In genomic region chr1:13802782-13803545, GRCh38 we compare ENCODE assay signal across 24 cellular contexts.
"Had no signal": no experiment of that assay in that cellular context is flagged by ENCODE, and none has a peak within 500 bp of the region (broad histone marks: within the 10 kb centered on the region; RNA-seq: fewer than 3 reads in every experiment).

No MANE protein-coding gene starts in this region.

- H3K9me3 Mint-ChIP-seq: activated naive CD8-positive, alpha-beta T cell treated with anti-CD3 and anti-CD28 coated beads for 36 hours; activated T-cell treated with anti-CD3 and anti-CD28 coated beads, Interleukin-2, amount 50 U/mL, for 4 hours; central memory CD8-positive, alpha-beta T cell; neural crest cell had no signal

- H3K27me3 ChIP-seq: breast epithelium, esophagus squamous epithelium, gastrocnemius medialis, upper lobe of right lung had no signal

- H3K9me3 ChIP-seq: breast epithelium, esophagus squamous epithelium, gastrocnemius medialis, upper lobe of right lung had no signal

- H3K4me3 Mint-ChIP-seq: activated naive CD8-positive, alpha-beta T cell treated with anti-CD3 and anti-CD28 coated beads for 36 hours; activated T-cell treated with anti-CD3 and anti-CD28 coated beads, Interleukin-2, amount 50 U/mL, for 4 hours; central memory CD8-positive, alpha-beta T cell; neural crest cell had no signal

- H3K36me3 Mint-ChIP-seq: activated naive CD8-positive, alpha-beta T cell treated with anti-CD3 and anti-CD28 coated beads for 36 hours had no signal

- ATAC-seq: activated T-cell treated with anti-CD3 and anti-CD28 coated beads, Interleukin-2, amount 50 U/mL, for 4 hours; gastrocnemius medialis; left ventricle myocardium superior; sciatic nerve; stimulated activated naive CD8-positive, alpha-beta T cell treated with anti-CD3 and anti-CD28 coated beads, Interleukin-15, Interleukin-2, amounts not matched to agents 100 U/mL and 50 U/mL, for 24 hours had no signal

- H3K27me3 Mint-ChIP-seq: activated naive CD8-positive, alpha-beta T cell treated with anti-CD3 and anti-CD28 coated beads for 36 hours; central memory CD8-positive, alpha-beta T cell had no signal

- DNase-seq: activated CD4-positive, alpha-beta T cell treated with anti-CD3 and anti-CD28 coated beads for 1 hour; activated CD4-positive, alpha-beta T cell treated with anti-CD3 and anti-CD28 coated beads, Interleukin-2, amount 50 U/mL, for 1 hour; activated CD8-positive, alpha-beta memory T cell treated with anti-CD3 and anti-CD28 coated beads for 24 hours; activated CD8-positive, alpha-beta memory T cell treated with anti-CD3 and anti-CD28 coated beads, Interleukin-2, amount 50 U/mL, for 4 hours; activated effector memory CD4-positive, alpha-beta T cell treated with anti-CD3 and anti-CD28 coated beads, Interleukin-2, amount 50 U/mL, for 16 hours; activated naive CD8-positive, alpha-beta T cell treated with anti-CD3 and anti-CD28 coated beads for 36 hours; activated T-cell treated with anti-CD3 and anti-CD28 coated beads, Interleukin-2, amount 50 U/mL, for 4 hours; amniotic stem cell; effector memory CD4-positive, alpha-beta T cell; esophagus squamous epithelium; gastrocnemius medialis; hippocampal formation; left ventricle myocardium superior; mammary epithelial cell; stimulated activated CD4-positive, alpha-beta T cell treated with anti-CD3 and anti-CD28 coated beads, Interleukin-15, amount 100 ng/mL, for 24 hours; stimulated activated CD8-positive, alpha-beta memory T cell treated with anti-CD3 and anti-CD28 coated beads, Interleukin-4, amount 100 ng/mL, for 48 hours; stimulated activated naive CD8-positive, alpha-beta T cell treated with anti-CD3 and anti-CD28 coated beads, Interleukin-15, Interleukin-2, amounts not matched to agents 100 U/mL and 50 U/mL, for 24 hours; SW 1271; upper lobe of right lung had no signal

- H3K27ac ChIP-seq: gastrocnemius medialis, SK-N-MC, upper lobe of right lung had no signal
